Comparison of ENCODE assay signal across 24 cellular contexts in genomic region chr3:38158472-38158871, GRCh38.
"Had no signal": no experiment of that assay in that cellular context is flagged by ENCODE, and none has a peak within 500 bp of the region (broad histone marks: within the 10 kb centered on the region; RNA-seq: fewer than 3 reads in every experiment).

No MANE protein-coding gene starts in this region.

- H3K4me3 Mint-ChIP-seq: activated T-helper 17 cell treated with anti-CD3 and anti-CD28 coated beads, Interleukin-2, amount 50 U/mL, for 72 hours; brain; nephron had no signal

- H3K9me3 Mint-ChIP-seq: activated naive CD4-positive, alpha-beta T cell treated with anti-CD3 and anti-CD28 coated beads, Interleukin-2, amount 50 U/mL, for 72 hours; activated T-helper 17 cell treated with anti-CD3 and anti-CD28 coated beads, Interleukin-2, amount 50 U/mL, for 72 hours; brain; nephron had no signal

- H3K9me3 ChIP-seq: testis, vagina had no signal

- H3K9ac ChIP-seq: parathyroid adenoma had no signal

- H3K27ac ChIP-seq: parathyroid adenoma, testis, vagina had no signal

- H3K4me1 ChIP-seq: testis, vagina had no signal

- H3K36me3 ChIP-seq: vagina had no signal

- ATAC-seq: activated naive CD4-positive, alpha-beta T cell treated with anti-CD3 and anti-CD28 coated beads, Interleukin-2, amount 50 U/mL, for 72 hours; activated T-helper 17 cell treated with anti-CD3 and anti-CD28 coated beads, Interleukin-2, amount 50 U/mL, for 72 hours; left ventricle myocardium superior; sciatic nerve had no signal

- H3K27me3 Mint-ChIP-seq: activated T-helper 17 cell treated with anti-CD3 and anti-CD28 coated beads, Interleukin-2, amount 50 U/mL, for 72 hours had no signal

- DNase-seq: activated CD4-positive, CD25-positive, alpha-beta regulatory T cell treated with anti-CD3 and anti-CD28 coated beads, Interleukin-2, amount 50 U/mL, for 72 hours; activated T-cell treated with anti-CD3 and anti-CD28 coated beads, Interleukin-2, amount 50 U/mL, for 1 hour; aorta; caudate nucleus; dermis blood vessel endothelial cell; effector CD8-positive, alpha-beta T cell; hypothalamus; left ventricle myocardium superior; mammary epithelial cell; nucleus accumbens; small intestine; stimulated activated CD4-positive, alpha-beta T cell treated with anti-CD3 and anti-CD28 coated beads, Interleukin-15, amount 100 ng/mL, for 24 hours; stimulated activated CD8-positive, alpha-beta memory T cell treated with anti-CD3 and anti-CD28 coated beads, Interleukin-4, amount 100 ng/mL, for 48 hours; stimulated activated naive CD4-positive, alpha-beta T cell; testis; trophoblast cell had no signal

- H3K27ac Mint-ChIP-seq: activated naive CD4-positive, alpha-beta T cell treated with anti-CD3 and anti-CD28 coated beads, Interleukin-2, amount 50 U/mL, for 72 hours; activated T-helper 17 cell treated with anti-CD3 and anti-CD28 coated beads, Interleukin-2, amount 50 U/mL, for 72 hours; nephron had no signal

- H2AFZ ChIP-seq: parathyroid adenoma had no signal

- FAIRE-seq: frontal cortex, small intestine had no signal

- H3K4me3 ChIP-seq: testis, vagina had no signal

- H3K79me2 ChIP-seq: parathyroid adenoma had no signal

- H3K27me3 ChIP-seq: testis, vagina had no signal

- H3K36me3 Mint-ChIP-seq: activated naive CD4-positive, alpha-beta T cell treated with anti-CD3 and anti-CD28 coated beads, Interleukin-2, amount 50 U/mL, for 72 hours; brain had no signal

- H3K4me1 Mint-ChIP-seq: activated T-helper 17 cell treated with anti-CD3 and anti-CD28 coated beads, Interleukin-2, amount 50 U/mL, for 72 hours; nephron had no signal
